Comparison of ENCODE assay signal across 25 cellular contexts in genomic region chr18:74800098-74800497, GRCh38.
"Had no signal": no experiment of that assay in that cellular context is flagged by ENCODE, and none has a peak within 500 bp of the region (broad histone marks: within the 10 kb centered on the region; RNA-seq: fewer than 3 reads in every experiment).

No MANE protein-coding gene starts in this region.

- H3K27me3 ChIP-seq: SJSA1 had no signal

- H3K9me3 ChIP-seq: SJSA1 had no signal

- FAIRE-seq: HTR-8/SVneo, K562, RCC 7860 had no signal

- H3K4me3 Mint-ChIP-seq: IgD-negative memory B cell had no signal

- H3K27me3 Mint-ChIP-seq: IgD-negative memory B cell had no signal

- H3K27ac ChIP-seq: HL-60, KMS-11, SJSA1, SK-N-MC had no signal

- H3K36me3 Mint-ChIP-seq: IgD-negative memory B cell had no signal

- H3K27ac Mint-ChIP-seq: IgD-negative memory B cell had no signal

- H3K4me2 ChIP-seq: KMS-11 had no signal

- H3K4me3 ChIP-seq: K562, SJSA1, SK-N-MC had no signal

- H3K9ac ChIP-seq: KMS-11 had no signal

- H3K9me3 Mint-ChIP-seq: IgD-negative memory B cell had no signal

- H3K36me3 ChIP-seq: SJSA1 had no signal

- DNase-seq: Kasumi-1, MM.1S, MV-4-11, NCI-H1048, NCI-H1105, NCI-H1417, NCI-H1436 treated with DMSO at 0.1 percent for 48 hours, NCI-H1694, NCI-H187 treated with DMSO at 0.1 percent for 48 hours, NCI-H2029 treated with DMSO at 0.1 percent for 48 hours, NCI-H2171 treated with DMSO at 0.1 percent for 48 hours, NCI-H345, NCI-H524, NCI-H748 treated with DMSO at 0.1 percent for 48 hours, Right ventricle myocardium superior, RPMI8226, SIG-M5 had no signal
